Comparison of ENCODE assay signal across 13 cellular contexts in genomic region chr16:15509051-15509592, GRCh38.
DNase-seq lines count a peak whose midpoint lies in the region; ATAC-seq lines count a peak whose summit lies in the region.
"Had no signal": no experiment of that assay in that cellular context is flagged by ENCODE, and none has a peak within 500 bp of the region (broad histone marks: within the 10 kb centered on the region; RNA-seq: fewer than 3 reads in every experiment).

No MANE protein-coding gene starts in this region.

- H2BK15ac ChIP-seq in mesenchymal stem cell (ENCODE audit: low read depth, poor library complexity, severe bottlenecking), result no peak overlapping the region

- peaks cover 0 to 2% (median 0%) of the 10 kb centered on the region in 5 donors for H3K9me3 Mint-ChIP-seq in CD8-positive, alpha-beta memory T cell
- no peaks in the 10 kb centered on the region for H3K9me3 Mint-ChIP-seq in activated T-helper 17 cell treated with anti-CD3 and anti-CD28 coated beads, Interleukin-2, amount 50 U/mL, for 72 hours

- H3K9ac ChIP-seq in HUES64 (ENCODE audit: low read depth, low read length), result no peak overlapping the region
- no peak overlapping the region for H3K9ac ChIP-seq in mesenchymal stem cell (ENCODE audit: low read length)

- no peaks in the 10 kb centered on the region for H3K36me3 Mint-ChIP-seq in CD8-positive, alpha-beta memory T cell
- H3K36me3 Mint-ChIP-seq in activated T-helper 17 cell treated with anti-CD3 and anti-CD28 coated beads, Interleukin-2, amount 50 U/mL, for 72 hours (ENCODE audit: low read depth), result no peaks in the 10 kb centered on the region

- peak overlapping the region; percentile 62 for H4K8ac ChIP-seq in mesenchymal stem cell (ENCODE audit: low read length)

- peak overlapping the region; percentile 37 for H4K91ac ChIP-seq in mesenchymal stem cell (ENCODE audit: low read length)

- no peak overlapping the region for H3K14ac ChIP-seq in mesenchymal stem cell (ENCODE audit: low read length in 2 of 2)

- H3K27me3 ChIP-seq in CD8-positive, alpha-beta memory T cell (ENCODE audit: insufficient read depth, low read length, poor library complexity, severe bottlenecking), result no peaks in the 10 kb centered on the region
- no peaks in the 10 kb centered on the region for H3K27me3 ChIP-seq in HUES64 (ENCODE audit: insufficient read depth, low read length)
- no peaks in the 10 kb centered on the region for H3K27me3 ChIP-seq in mesenchymal stem cell (ENCODE audit: control insufficient read depth in 1 of 2, insufficient read depth in 1 of 2, low read length in 2 of 2)
- H3K27me3 ChIP-seq: suprapubic skin had no signal

- no peaks in the 10 kb centered on the region for H3K36me3 ChIP-seq in CD8-positive, alpha-beta memory T cell (ENCODE audit: insufficient read depth, low read length)
- H3K36me3 ChIP-seq in HUES64 (ENCODE audit: insufficient read depth, low read length) (no peaks in the 10 kb centered on the region), mesenchymal stem cell (ENCODE audit: control insufficient read depth in 1 of 2, insufficient read depth in 2 of 2, low read depth in 1 of 2, low read length in 2 of 2) (peaks cover 0 to 44% of the 10 kb centered on the region in 2 experiments)
- H3K36me3 ChIP-seq: suprapubic skin had no signal

- no peaks in the 10 kb centered on the region for H3K4me1 ChIP-seq in CD8-positive, alpha-beta memory T cell (ENCODE audit: insufficient read depth, low read length)
- H3K4me1 ChIP-seq in HUES64 (ENCODE audit: insufficient read depth, low read length), result peaks cover 23% of the 10 kb centered on the region
- peaks cover 18% of the 10 kb centered on the region for H3K4me1 ChIP-seq in mesenchymal stem cell (ENCODE audit: control insufficient read depth, insufficient read depth, low read depth, low read length)

- no peaks in the 10 kb centered on the region for H3K9me3 ChIP-seq in CD8-positive, alpha-beta memory T cell (ENCODE audit: low read length)
- H3K9me3 ChIP-seq in HUES64 (ENCODE audit: insufficient read depth, low read depth, low read length), result no peaks in the 10 kb centered on the region
- no peaks in the 10 kb centered on the region for H3K9me3 ChIP-seq in mesenchymal stem cell (ENCODE audit: control insufficient read depth, low read length)
- H3K9me3 ChIP-seq: suprapubic skin had no signal

- ATAC-seq in activated T-helper 17 cell treated with anti-CD3 and anti-CD28 coated beads, Interleukin-2, amount 50 U/mL, for 72 hours (replicated peaks), result peak; percentile 91
- ATAC-seq: Right ventricle myocardium inferior had no signal

- H3K79me1 ChIP-seq in mesenchymal stem cell (replicated peaks; ENCODE audit: low read length, poor library complexity, severe bottlenecking), result peaks cover 7% of the 10 kb centered on the region

- no peak overlapping the region for H3K27ac ChIP-seq in CD8-positive, alpha-beta memory T cell (ENCODE audit: low read depth, low read length)
- H3K27ac ChIP-seq in HUES64 (ENCODE audit: low read depth, low read length) (peak overlapping the region; percentile 89; the same call in 1 of the 2 replicates), mesenchymal stem cell (ENCODE audit: low read length, poor library complexity, severe bottlenecking) (peak overlapping the region; percentile 13)
- H3K27ac ChIP-seq: HL-60, suprapubic skin had no signal

- no peak overlapping the region for H3K4ac ChIP-seq in mesenchymal stem cell (ENCODE audit: low read depth in 1 of 2, low read length in 2 of 2)

- peak overlapping the region in 6 of 8 donors; percentile 16 to 88 (median 76) for H3K27ac Mint-ChIP-seq in CD8-positive, alpha-beta memory T cell
- H3K27ac Mint-ChIP-seq in activated T-helper 17 cell treated with anti-CD3 and anti-CD28 coated beads, Interleukin-2, amount 50 U/mL, for 72 hours, result peak overlapping the region; percentile 79

- no peak overlapping the region for H3K23ac ChIP-seq in mesenchymal stem cell (ENCODE audit: low read length in 2 of 2)

- CTCF ChIA-PET in CD8-positive, alpha-beta memory T cell (lab: Charles Lee), result no interaction called here

- no peak overlapping the region for H2BK120ac ChIP-seq in mesenchymal stem cell (ENCODE audit: low read depth, low read length)

- H3K18ac ChIP-seq in mesenchymal stem cell (ENCODE audit: low read depth in 1 of 2, low read length in 2 of 2), result peak overlapping the region; percentile 4 to 67

- no peak overlapping the region for H3K4me3 ChIP-seq in CD8-positive, alpha-beta memory T cell (ENCODE audit: low read length)
- H3K4me3 ChIP-seq in HUES64 (ENCODE audit: low read length), result no peak overlapping the region
- no peak overlapping the region for H3K4me3 ChIP-seq in mesenchymal stem cell (ENCODE audit: insufficient read depth in 1 of 2, low read depth in 1 of 2, low read length in 2 of 2)
- H3K4me3 ChIP-seq: suprapubic skin had no signal

- H2BK12ac ChIP-seq in mesenchymal stem cell (ENCODE audit: low read length in 2 of 2), result peak overlapping the region in 1 of 2 experiments; percentile 90

- POLR2A ChIA-PET in CD8-positive, alpha-beta memory T cell (lab: Charles Lee), result no interaction called here

- no peak overlapping the region for H2BK5ac ChIP-seq in mesenchymal stem cell (ENCODE audit: low read depth, low read length, poor library complexity, severe bottlenecking)

- H3K4me2 ChIP-seq in mesenchymal stem cell (ENCODE audit: low read length, poor library complexity, severe bottlenecking), result no peak overlapping the region

- no peak overlapping the region for H2AFZ ChIP-seq in mesenchymal stem cell (ENCODE audit: low read depth, low read length)

- 65% methylated on average over 14 of the region's 14 CpGs for WGBS in HUES64
- WGBS in mesenchymal stem cell, result 71% methylated on average over 14 of the region's 14 CpGs

- DNase-seq in CD8-positive, alpha-beta memory T cell, result peak in 3 of 5 donors; percentile 6 to 50 (median 11)
- peak; percentile 22 for DNase-seq in mesenchymal stem cell
- DNase-seq in NOMO-1 treated with DMSO at 0.1 percent for 48 hours (lab: John Stamatoyannopoulos, UW; ENCODE audit: unreplicated experiment), result no peak
- DNase-seq in NCI-H82 (lab: John Stamatoyannopoulos, UW), result no peak
- no peak for DNase-seq in central memory CD4-positive, alpha-beta T cell
- DNase-seq: activated gamma-delta T cell, NCI-H510A, right cardiac atrium had no signal

- peak overlapping the region; percentile 60 for H2AK5ac ChIP-seq in mesenchymal stem cell (ENCODE audit: low read length, severe bottlenecking)

- peak overlapping the region in 3 of 7 donors; percentile 43 to 56 (median 55) for H3K4me3 Mint-ChIP-seq in CD8-positive, alpha-beta memory T cell
- peak overlapping the region; percentile 50 for H3K4me3 Mint-ChIP-seq in activated T-helper 17 cell treated with anti-CD3 and anti-CD28 coated beads, Interleukin-2, amount 50 U/mL, for 72 hours

- peaks cover 3 to 26% of the 10 kb centered on the region in 2 donors for H3K27me3 Mint-ChIP-seq in CD8-positive, alpha-beta memory T cell
- no peaks in the 10 kb centered on the region for H3K27me3 Mint-ChIP-seq in activated T-helper 17 cell treated with anti-CD3 and anti-CD28 coated beads, Interleukin-2, amount 50 U/mL, for 72 hours

- peaks cover 12 to 18% (median 17%) of the 10 kb centered on the region in 3 donors for H3K4me1 Mint-ChIP-seq in CD8-positive, alpha-beta memory T cell
- H3K4me1 Mint-ChIP-seq in activated T-helper 17 cell treated with anti-CD3 and anti-CD28 coated beads, Interleukin-2, amount 50 U/mL, for 72 hours, result peaks cover 8% of the 10 kb centered on the region

Comparison
In these comparisons a context has a peak if more than half of its experiments do, and no peak if none do; other contexts are left out.
1. DNase-seq: peak in CD8-positive, alpha-beta memory T cell (3 of 5) and mesenchymal stem cell (single experiment); none in NOMO-1 treated with DMSO at 0.1 percent for 48 hours (single experiment), NCI-H82 (single experiment) and central memory CD4-positive, alpha-beta T cell (single experiment).